In the genomic region with DNA sequence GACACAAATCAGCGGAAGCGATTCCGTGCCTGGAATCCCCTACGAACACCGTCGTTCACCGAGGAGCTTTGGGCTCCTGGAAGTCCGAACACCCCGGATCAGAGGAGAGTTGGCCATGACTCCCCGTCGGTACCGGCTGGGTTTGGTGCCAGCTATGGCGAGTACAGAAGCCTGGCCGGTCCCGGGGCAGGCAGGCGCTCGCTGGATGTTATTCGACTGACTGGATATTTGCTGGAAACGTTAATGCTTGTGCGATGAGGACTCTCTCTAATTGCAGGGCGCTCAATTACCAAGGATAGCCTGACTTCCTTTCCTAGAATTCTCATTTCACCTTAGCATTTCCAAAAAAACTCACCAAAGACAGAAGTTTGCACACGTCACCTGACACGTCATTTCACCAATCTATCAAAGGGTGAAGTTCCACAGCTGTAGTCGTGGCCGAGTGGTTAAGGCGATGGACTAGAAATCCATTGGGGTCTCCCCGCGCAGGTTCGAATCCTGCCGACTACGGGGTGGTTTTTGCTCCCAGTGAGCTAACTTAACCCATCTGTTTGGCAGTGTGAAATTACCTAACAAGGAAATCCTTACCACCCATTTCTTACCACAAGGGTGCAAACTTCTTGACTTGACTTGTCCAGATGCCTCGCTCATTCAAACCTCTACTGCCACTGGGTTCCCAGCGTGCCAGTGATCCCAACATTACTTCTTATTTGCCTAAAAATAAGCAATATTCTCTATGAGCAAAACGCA, we compare ENCODE assay signal across 9 cellular contexts. TPM values are rescaled to one million over a fixed set of nuclear protein-coding genes. Genes with fewer than 3 reads are reported as not detected.
A peak's percentile ranks its signal among the peaks of the same experiment; 100 is the strongest.
DNase-seq lines count a peak whose midpoint lies in the region; ATAC-seq and TF ChIP-seq lines count a peak whose summit lies in the region.
"Had no signal": no experiment of that assay in that cellular context is flagged by ENCODE, and none has a peak within 500 bp of the region (broad histone marks: within the 10 kb centered on the region; RNA-seq: fewer than 3 reads in every experiment).

No MANE protein-coding gene starts in this region.

- H3K9me2 ChIP-seq in GM23248 (ENCODE audit: insufficient read depth), result no peaks in the 10 kb centered on the region

- H3F3A ChIP-seq in GM23248 (ENCODE audit: insufficient read depth) (peaks cover 15% of the 10 kb centered on the region), smooth muscle cell (ENCODE audit: low read depth) (peaks cover 5% of the 10 kb centered on the region)

- no peak overlapping the region for H3K27ac ChIP-seq in CD4-positive, CD25-positive, alpha-beta regulatory T cell (ENCODE audit: insufficient read depth, low read length, poor library complexity, severe bottlenecking)
- H3K27ac ChIP-seq in GM23248 (peak overlapping the region; percentile 52), iPS DF 6.9 (ENCODE audit: low read length) (no peak overlapping the region), smooth muscle cell (ENCODE audit: low read depth) (peak overlapping the region; percentile 69)
- H3K27ac ChIP-seq: HL-60 had no signal

- DNase-seq in CD4-positive, CD25-positive, alpha-beta regulatory T cell, result peak in 1 of 3 donors; percentile 48
- peak; percentile 85 for DNase-seq in GM23248
- DNase-seq in OCI-M2 (lab: John Stamatoyannopoulos, UW; ENCODE audit: unreplicated experiment), result peak; percentile 75
- DNase-seq in adipocyte (ENCODE audit: low read depth), result peak; percentile 84
- DNase-seq in iPS DF 6.9 (ENCODE audit: low read depth, low spot score), result no peak
- DNase-seq in smooth muscle cell (lab: John Stamatoyannopoulos, UW; ENCODE audit: unreplicated experiment), result peak; percentile 35
- DNase-seq in NK-92 (lab: John Stamatoyannopoulos, UW; ENCODE audit: unreplicated experiment), result no peak

- H3K79me2 ChIP-seq in GM23248 (ENCODE audit: insufficient read depth) (no peaks in the 10 kb centered on the region), smooth muscle cell (ENCODE audit: low read depth) (no peaks in the 10 kb centered on the region)

- ATAC-seq in CD4-positive, CD25-positive, alpha-beta regulatory T cell (ENCODE audit: low read depth in 2 of 2), result no peak
- ATAC-seq in HG02571 (IDR thresholded peaks at IDR 0.05; ENCODE audit: unreplicated experiment), result no peak

- H3K36me3 ChIP-seq in CD4-positive, CD25-positive, alpha-beta regulatory T cell (ENCODE audit: control insufficient read depth, insufficient read depth, low read length), result no peaks in the 10 kb centered on the region
- no peaks in the 10 kb centered on the region for H3K36me3 ChIP-seq in GM23248 (ENCODE audit: low read depth)
- H3K36me3 ChIP-seq in adipocyte (ENCODE audit: control insufficient read depth, insufficient read depth, low read length, severe bottlenecking), result no peaks in the 10 kb centered on the region
- H3K36me3 ChIP-seq in iPS DF 6.9 (ENCODE audit: control insufficient read depth, insufficient read depth, low read length), result no peaks in the 10 kb centered on the region
- no peaks in the 10 kb centered on the region for H3K36me3 ChIP-seq in smooth muscle cell (ENCODE audit: low read depth)

- H3K9ac ChIP-seq in GM23248 (peak overlapping the region; percentile 78), adipocyte (ENCODE audit: low read length) (peak overlapping the region; percentile 72), smooth muscle cell (ENCODE audit: low read depth) (peak overlapping the region; percentile 70)

- peaks cover 3 to 8% of the 10 kb centered on the region in 2 experiments for H3K9me3 ChIP-seq in CD4-positive, CD25-positive, alpha-beta regulatory T cell (ENCODE audit: control insufficient read depth in 2 of 2, low read length in 2 of 2)
- H3K9me3 ChIP-seq in GM23248 (ENCODE audit: low read depth), result no peaks in the 10 kb centered on the region
- H3K9me3 ChIP-seq in adipocyte (ENCODE audit: control insufficient read depth, low read length), result no peaks in the 10 kb centered on the region
- H3K9me3 ChIP-seq in iPS DF 6.9 (ENCODE audit: control insufficient read depth, insufficient read depth, low read length), result no peaks in the 10 kb centered on the region
- no peaks in the 10 kb centered on the region for H3K9me3 ChIP-seq in smooth muscle cell (replicated peaks; ENCODE audit: low read depth)

- WGBS in GM23248 (ENCODE audit: low coverage in 1 of 2, low lambda C conversion rate in 2 of 2, missing lambda C conversion rate in 2 of 2), 2 experiments, result 4 to 5% methylated on average over 34 of the region's 34 CpGs
- WGBS in iPS DF 6.9 (ENCODE audit: insufficient coverage, insufficient read length), result no CpG with 5 or more reads among the region's 34 CpGs
- under 1% methylated on average over 34 of the region's 34 CpGs for WGBS in smooth muscle cell (ENCODE audit: low lambda C conversion rate)

- peak overlapping the region; percentile 0 for H3K4me3 ChIP-seq in CD4-positive, CD25-positive, alpha-beta regulatory T cell (ENCODE audit: low read depth, low read length)
- H3K4me3 ChIP-seq in GM23248 (peak overlapping the region; percentile 95), adipocyte (ENCODE audit: low read length) (peak overlapping the region; percentile 89), iPS DF 6.9 (ENCODE audit: low read length) (peak overlapping the region; percentile 91), smooth muscle cell (peak overlapping the region; percentile 70)

- H3K4me2 ChIP-seq in GM23248 (ENCODE audit: unreplicated experiment) (peak overlapping the region; percentile 89), smooth muscle cell (peak overlapping the region; percentile 88)

- H3K36me3 Mint-ChIP-seq in CD4-positive, CD25-positive, alpha-beta regulatory T cell, result no peaks in the 10 kb centered on the region

- in situ Hi-C loops in GM23248 (cut with MboI), result no loop called here

- peaks cover 51% of the 10 kb centered on the region for H3K27me3 ChIP-seq in CD4-positive, CD25-positive, alpha-beta regulatory T cell (ENCODE audit: control insufficient read depth, insufficient read depth, low read length)
- H3K27me3 ChIP-seq in GM23248 (replicated peaks; ENCODE audit: insufficient read depth) (0 out of 2 replicates have a peak, but pooled peaks cover 1% of the 10 kb centered on the region), adipocyte (replicated peaks; ENCODE audit: control insufficient read depth, insufficient read depth, low read length) (peaks cover 6% of the 10 kb centered on the region), iPS DF 6.9 (ENCODE audit: control insufficient read depth, insufficient read depth, low read length) (no peaks in the 10 kb centered on the region), smooth muscle cell (ENCODE audit: low read depth) (peaks cover 12% of the 10 kb centered on the region)

- H3K4me1 Mint-ChIP-seq in CD4-positive, CD25-positive, alpha-beta regulatory T cell, result peaks cover 5 to 17% (median 10%) of the 10 kb centered on the region in 4 donors

- peak overlapping the region in 3 of 4 donors; percentile 44 to 74 (median 67) for H3K4me3 Mint-ChIP-seq in CD4-positive, CD25-positive, alpha-beta regulatory T cell

- TF ChIP-seq CTCF in smooth muscle cell (IDR thresholded peaks at IDR 0.05; ENCODE audit: borderline replicate concordance, insufficient read depth, poor library complexity, severe bottlenecking), result peak; percentile 13

- peak overlapping the region in 1 of 3 donors; percentile 36 for H3K27ac Mint-ChIP-seq in CD4-positive, CD25-positive, alpha-beta regulatory T cell

- H3K9me3 Mint-ChIP-seq in CD4-positive, CD25-positive, alpha-beta regulatory T cell, result peaks cover 0 to 7% (median 0%) of the 10 kb centered on the region in 7 donors

- H3K4me1 ChIP-seq in CD4-positive, CD25-positive, alpha-beta regulatory T cell (ENCODE audit: control insufficient read depth, insufficient read depth, low read length, poor library complexity, severe bottlenecking), result peaks cover 12% of the 10 kb centered on the region
- H3K4me1 ChIP-seq in GM23248 (ENCODE audit: insufficient read depth), result peaks cover 7% of the 10 kb centered on the region; the same call in 1 of the 2 replicates
- H3K4me1 ChIP-seq in adipocyte (ENCODE audit: control insufficient read depth, insufficient read depth, low read length), result peaks cover 6% of the 10 kb centered on the region
- no peaks in the 10 kb centered on the region for H3K4me1 ChIP-seq in iPS DF 6.9 (ENCODE audit: control insufficient read depth, insufficient read depth, low read length)
- H3K4me1 ChIP-seq in smooth muscle cell (ENCODE audit: low read depth), result peaks cover 5% of the 10 kb centered on the region

- no peaks in the 10 kb centered on the region for H4K20me1 ChIP-seq in GM23248 (ENCODE audit: insufficient read depth)
- no peaks in the 10 kb centered on the region for H4K20me1 ChIP-seq in smooth muscle cell (ENCODE audit: low read depth)

- H2AFZ ChIP-seq in GM23248 (peak overlapping the region; percentile 99), smooth muscle cell (ENCODE audit: low read depth) (peak overlapping the region; percentile 98)

- peaks cover 73% of the 10 kb centered on the region for H3K27me3 Mint-ChIP-seq in CD4-positive, CD25-positive, alpha-beta regulatory T cell

RNA-seq across cellular contexts. Expression of a gene that starts 22.7 kb away (rescaled TPM):
- total RNA-seq in CD4-positive, CD25-positive, alpha-beta regulatory T cell, result 14.9 TPM
- 10 to 100 TPM in 1 of 4 donors, 1 to 10 TPM in 3; 6.1 to 13.1 (median 7.7) TPM for polyA plus RNA-seq in CD4-positive, CD25-positive, alpha-beta regulatory T cell
- total RNA-seq in GM23248 (2014; rRNA removed; shearing (Covaris generic)), result 3.2 and 3.8 TPM in 2 replicates
- polyA plus RNA-seq in GM23248 (2016; fragmentation: Nextera tagmentation; extraction: Ambion mirVana) (3.8 TPM in 2 replicates), smooth muscle cell (6.6 and 7.8 TPM in 2 replicates)
- 9.9 and 19.5 TPM in 2 replicates for total RNA-seq in smooth muscle cell

Comparison
In these comparisons a context has a peak if more than half of its experiments do, and no peak if none do; other contexts are left out.
1. DNase-seq: peak in GM23248 (single experiment), OCI-M2 (single experiment), adipocyte (single experiment) and smooth muscle cell (single experiment); none in iPS DF 6.9 (single experiment) and NK-92 (single experiment).
2. H3K27ac ChIP-seq: peak in GM23248 (single experiment) and smooth muscle cell (single experiment); none in CD4-positive, CD25-positive, alpha-beta regulatory T cell (single experiment) and iPS DF 6.9 (single experiment).
3. H3K4me3 ChIP-seq: peak in every context shown above with its lines; median percentile 95 in GM23248; 91 in iPS DF 6.9; 89 in adipocyte; 70 in smooth muscle cell; 0 in CD4-positive, CD25-positive, alpha-beta regulatory T cell.
4. Peak in every context shown above with its lines, with median percentiles within 50 percentile points of each other: H3K9ac ChIP-seq.